ENCODE assay signal across 12 cellular contexts in the genomic region with DNA sequence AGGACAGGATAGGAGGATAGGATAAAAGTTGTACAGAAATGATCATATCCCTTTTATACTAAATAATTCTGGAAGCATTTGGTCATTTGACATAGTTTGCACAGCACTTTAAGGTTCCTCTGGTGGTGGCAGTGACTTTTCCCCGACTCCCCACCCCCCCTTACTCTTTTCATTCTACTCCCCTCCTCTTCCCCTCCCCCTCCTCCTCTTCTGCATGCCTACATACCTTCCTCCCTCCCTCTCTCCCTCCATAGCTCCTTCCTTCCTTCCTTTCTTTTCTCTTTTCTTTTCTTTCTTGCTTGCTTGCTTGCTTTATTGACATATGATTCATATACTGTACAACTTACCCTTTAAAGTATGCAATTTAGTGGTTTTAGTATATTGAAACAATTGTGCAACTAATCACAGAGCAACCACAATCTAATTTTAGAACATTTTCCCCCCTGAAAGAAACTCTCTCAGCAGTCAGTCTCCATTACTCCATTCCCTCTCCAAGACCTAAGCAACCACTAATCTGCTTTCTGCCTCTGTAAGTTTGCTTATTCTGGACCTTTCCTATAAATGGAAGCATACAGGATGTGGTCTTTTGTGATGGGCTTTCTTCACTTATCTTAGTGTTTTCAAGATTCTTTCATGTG.
DNase-seq lines count a peak whose midpoint lies in the region; ATAC-seq, FAIRE-seq and TF ChIP-seq lines count a peak whose summit lies in the region.
"Had no signal": no experiment of that assay in that cellular context is flagged by ENCODE, and none has a peak within 500 bp of the region (broad histone marks: within the 10 kb centered on the region; RNA-seq: fewer than 3 reads in every experiment).

No MANE protein-coding gene starts in this region.

- in situ Hi-C loops in GM23248 (cut with MboI) = no loop called here

- peak; percentile 74 for ATAC-seq in PC-3
- ATAC-seq: foreskin keratinocyte had no signal

- H3K27ac ChIP-seq in GM23248 (peak overlapping the region; percentile 57), PC-3 (ENCODE audit: low read length) (0 out of 2 replicates have a peak overlapping the region, but pooled peaks have one; percentile 7), epithelial cell of prostate (no peak overlapping the region), small intestine (ENCODE audit: low read depth in 1 of 2, low read length in 1 of 2) (no peak overlapping the region)
- H3K27ac ChIP-seq: foreskin keratinocyte, Peyer's patch had no signal

- H3K79me2 ChIP-seq in GM23248 (ENCODE audit: insufficient read depth) (no peaks in the 10 kb centered on the region), PC-3 (ENCODE audit: low read length) (no peaks in the 10 kb centered on the region)

- H2AFZ ChIP-seq in GM23248 = no peak overlapping the region
- H2AFZ ChIP-seq in PC-3 (ENCODE audit: low read length) = no peak overlapping the region

- H3K27me3 ChIP-seq in GM23248 (replicated peaks; ENCODE audit: insufficient read depth) = no peaks in the 10 kb centered on the region
- no peaks in the 10 kb centered on the region for H3K27me3 ChIP-seq in PC-3 (ENCODE audit: low read length)
- no peaks in the 10 kb centered on the region for H3K27me3 ChIP-seq in small intestine (ENCODE audit: control insufficient read depth in 2 of 2, insufficient read depth in 2 of 2, low read length in 2 of 2)
- H3K27me3 ChIP-seq: foreskin keratinocyte, Peyer's patch had no signal

- CTCF ChIA-PET in PC-3 (lab: Charles Lee) = no interaction called here

- H3F3A ChIP-seq in GM23248 (ENCODE audit: insufficient read depth) (peaks cover 15% of the 10 kb centered on the region), PC-3 (ENCODE audit: low read length, unreplicated experiment) (no peaks in the 10 kb centered on the region)

- H3K4me3 ChIP-seq in GM23248 (peak overlapping the region; percentile 30; the same call in 1 of the 2 replicates), PC-3 (ENCODE audit: low read length) (no peak overlapping the region), small intestine (ENCODE audit: low read depth in 1 of 2, low read length in 2 of 2) (no peak overlapping the region)
- H3K4me3 ChIP-seq: Peyer's patch had no signal

- H3K9me2 ChIP-seq in GM23248 (ENCODE audit: insufficient read depth) (no peaks in the 10 kb centered on the region), PC-3 (replicated peaks; ENCODE audit: low read length) (no peaks in the 10 kb centered on the region)

- DNase-seq in GM23248 (peak; percentile 79), PC-3 (peak; percentile 31), epithelial cell of prostate (ENCODE audit: low read depth, low spot score) (peak; percentile 8), renal cortical epithelial cell (ENCODE audit: low read depth) (peak; percentile 86), small intestine (no peak), amygdala (lab: John Stamatoyannopoulos, UW) (no peak), HUDEP-2 (lab: John Stamatoyannopoulos, UW; ENCODE audit: unreplicated experiment in 76 of 76) (no peak), hypothalamus (lab: John Stamatoyannopoulos, UW) (no peak)
- DNase-seq: activated CD4-positive, alpha-beta T cell treated with anti-CD3 and anti-CD28 coated beads, Interleukin-2, amount 50 U/mL, for 1 hour; MM.1S; Peyer's patch had no signal

- H3K4me1 ChIP-seq in GM23248 (ENCODE audit: insufficient read depth) = peaks cover 22% of the 10 kb centered on the region
- H3K4me1 ChIP-seq in PC-3 (ENCODE audit: insufficient read depth, low read length) = peaks cover 9% of the 10 kb centered on the region; the same call in 1 of the 2 replicates
- no peaks in the 10 kb centered on the region for H3K4me1 ChIP-seq in small intestine (ENCODE audit: control insufficient read depth in 2 of 2, insufficient read depth in 1 of 2, low read depth in 1 of 2, low read length in 1 of 2)
- H3K4me1 ChIP-seq: foreskin keratinocyte, Peyer's patch had no signal

- 0% methylated on average over 1 of the region's 1 CpG; no CpG with 5 or more reads in 1 of the 2 experiments for WGBS in GM23248 (ENCODE audit: low coverage in 1 of 2, low lambda C conversion rate in 2 of 2, missing lambda C conversion rate in 2 of 2), 2 experiments
- 50 to 77% (median 57%) methylated on average over 1 of the region's 1 CpG for WGBS in small intestine, 3 donors

- H3K4me2 ChIP-seq in GM23248 (ENCODE audit: unreplicated experiment) = peak overlapping the region; percentile 39
- H3K4me2 ChIP-seq in PC-3 (ENCODE audit: low read length) = no peak overlapping the region

- no peak overlapping the region for H3K9ac ChIP-seq in GM23248
- H3K9ac ChIP-seq in PC-3 (ENCODE audit: low read length) = no peak overlapping the region

- no peak for TF ChIP-seq CTCF in PC-3 (conservative IDR thresholded peaks at IDR 0.05; ENCODE audit: low read depth, low read length)

- intact Hi-C loops in PC-3 (cut with micrococcal nuclease) = no loop called here

- POLR2A ChIA-PET in PC-3 (lab: Charles Lee; ENCODE audit: unreplicated experiment) = interaction anchor here (0.6 kb wide), 1 partner anchor 8 kb away, joined by 3 read pairs; no protein-coding TSS in a partner anchor

- H4K20me1 ChIP-seq in GM23248 (ENCODE audit: insufficient read depth) = no peaks in the 10 kb centered on the region
- H4K20me1 ChIP-seq in PC-3 (ENCODE audit: low read length) = no peaks in the 10 kb centered on the region

- no peak for FAIRE-seq in small intestine (lab: Jason Lieb, UNC)

- H3K9me3 ChIP-seq in GM23248 (ENCODE audit: low read depth) (no peaks in the 10 kb centered on the region), PC-3 (ENCODE audit: low read length) (no peaks in the 10 kb centered on the region), small intestine (ENCODE audit: control insufficient read depth, low read depth) (no peaks in the 10 kb centered on the region)
- H3K9me3 ChIP-seq: Peyer's patch had no signal

- BruUV-seq in PC-3 (replicated peaks; lab: Mats Ljungman, UMichigan) = no TSS peak

- H3K36me3 ChIP-seq in GM23248 (ENCODE audit: low read depth) (no peaks in the 10 kb centered on the region), PC-3 (ENCODE audit: low read depth, low read length) (no peaks in the 10 kb centered on the region), small intestine (ENCODE audit: control insufficient read depth in 2 of 2, insufficient read depth in 2 of 2, low read length in 2 of 2) (no peaks in the 10 kb centered on the region)
- H3K36me3 ChIP-seq: Peyer's patch had no signal

Comparison
In these comparisons a context has a peak if more than half of its experiments do, and no peak if none do; other contexts are left out.
1. DNase-seq: peak in GM23248 (single experiment), PC-3 (single experiment), epithelial cell of prostate (single experiment) and renal cortical epithelial cell (single experiment); none in small intestine (single experiment), amygdala (0 of 56), HUDEP-2 (0 of 76) and hypothalamus (0 of 51).
2. H3K27ac ChIP-seq: peak in GM23248 (single experiment) and PC-3 (single experiment); none in epithelial cell of prostate (single experiment) and small intestine (0 of 2).